ENCODE assay signal across 8 cellular contexts in genomic region chr14:67426983-67427601, GRCh38. TPM values are rescaled to one million over a fixed set of nuclear protein-coding genes. Genes with fewer than 3 reads are reported as not detected.
A peak's percentile ranks its signal among the peaks of the same experiment; 100 is the strongest.
DNase-seq lines count a peak whose midpoint lies in the region; FAIRE-seq and TF ChIP-seq lines count a peak whose summit lies in the region.

No MANE protein-coding gene starts in this region.

- no peaks in the 10 kb centered on the region for H3K79me2 ChIP-seq in SK-N-SH (ENCODE audit: insufficient read depth)

- H3K36me3 Mint-ChIP-seq in activated naive CD4-positive, alpha-beta T cell treated with anti-CD3 and anti-CD28 coated beads, Interleukin-2, amount 10 ng/mL, durations not matched to agents 7 days and 5 days = no peaks in the 10 kb centered on the region
- no peaks in the 10 kb centered on the region for H3K36me3 Mint-ChIP-seq in progenitor cell of endocrine pancreas (ENCODE audit: insufficient read depth)

- in situ Hi-C loops in GM13977 (cut with MboI; ENCODE audit: low pct_unique_long_range_greater_than_20kb, low sequenced_read_pairs, unreplicated experiment) = loop anchor here (10.0 kb wide), 1 partner anchor 138 kb away; no protein-coding TSS in a partner anchor

- TF ChIP-seq RAD21 in SK-N-SH (IDR thresholded peaks at IDR 0.05; ENCODE audit: low read length) = peak; percentile 95

- no peaks in the 10 kb centered on the region for H3F3A ChIP-seq in SK-N-SH (replicated peaks; ENCODE audit: insufficient read depth)

- peak; percentile 42 for DNase-seq in A172 (ENCODE audit: low spot score)
- peak; percentile 85 for DNase-seq in GM13977 (ENCODE audit: low spot score)
- peak; percentile 68 for DNase-seq in MV-4-11 (lab: John Stamatoyannopoulos, UW)
- peak; percentile 85 for DNase-seq in SK-N-SH
- peak; percentile 82 for DNase-seq in activated naive CD4-positive, alpha-beta T cell treated with anti-CD3 and anti-CD28 coated beads, Interleukin-2, amount 10 ng/mL, durations not matched to agents 7 days and 5 days
- peak; percentile 60 to 91 (median 80) for DNase-seq in head of caudate nucleus
- DNase-seq in progenitor cell of endocrine pancreas (ENCODE audit: low spot score, unreplicated experiment) = peak; percentile 69
- peak; percentile 93 for DNase-seq in urothelium cell line (ENCODE audit: low spot score)

- 53% methylated on average over 21 of the region's 29 CpGs for WGBS in SK-N-SH (ENCODE audit: low lambda C conversion rate)

- POLR2A ChIA-PET in SK-N-SH (lab: Yijun Ruan, JAX) = interaction anchor here (1.0 to 1.3 kb wide), 2 partner anchors 144 to 268 kb away, joined by 3 read pairs; partner anchors contain the start of gene RDH11

- no peaks in the 10 kb centered on the region for H3K9me2 ChIP-seq in SK-N-SH

- peak; percentile 85 for FAIRE-seq in urothelium cell line (lab: Jason Lieb, UNC)

- H3K9me3 Mint-ChIP-seq in activated naive CD4-positive, alpha-beta T cell treated with anti-CD3 and anti-CD28 coated beads, Interleukin-2, amount 10 ng/mL, durations not matched to agents 7 days and 5 days = no peaks in the 10 kb centered on the region
- no peaks in the 10 kb centered on the region for H3K9me3 Mint-ChIP-seq in progenitor cell of endocrine pancreas (ENCODE audit: low read depth)

- H3K27ac Mint-ChIP-seq in activated naive CD4-positive, alpha-beta T cell treated with anti-CD3 and anti-CD28 coated beads, Interleukin-2, amount 10 ng/mL, durations not matched to agents 7 days and 5 days = peak overlapping the region; percentile 55
- H3K27ac Mint-ChIP-seq in progenitor cell of endocrine pancreas = peak overlapping the region; percentile 37

- peak; percentile 85 for TF ChIP-seq CTCF in GM13977 (IDR thresholded peaks at IDR 0.05; ENCODE audit: extremely low read depth, insufficient read depth, missing control alignments)
- TF ChIP-seq CTCF in SK-N-SH (IDR thresholded peaks at IDR 0.05) = peak; percentile 83
- peak; percentile 90 for TF ChIP-seq CTCF in progenitor cell of endocrine pancreas (IDR thresholded peaks at IDR 0.05; ENCODE audit: unreplicated experiment)

- H3K27me3 ChIP-seq in SK-N-SH (ENCODE audit: insufficient read depth) = no peaks in the 10 kb centered on the region; the same call in 1 of the 2 replicates

- peak overlapping the region in 1 of 2 experiments; percentile 44; a peak in 1 of 4 replicates for H3K4me3 ChIP-seq in SK-N-SH (ENCODE audit: low read depth in 2 of 2, low read length in 1 of 2)

- CTCF ChIA-PET in SK-N-SH (lab: Yijun Ruan, JAX) = interaction anchor here (0.6 to 15.0 kb wide), 61 partner anchors 9 to 364 kb away, joined by 3 to 319 read pairs (median 6); partner anchors contain the start of genes ARG2, ATP6V1D, EIF2S1 and PIGH
- CTCF ChIA-PET in activated naive CD4-positive, alpha-beta T cell treated with anti-CD3 and anti-CD28 coated beads, Interleukin-2, amount 10 ng/mL, durations not matched to agents 7 days and 5 days (lab: Charles Lee) = interaction anchor here (0.6 to 9.1 kb wide), 41 partner anchors 9 to 277 kb away, joined by 3 to 206 read pairs (median 5); partner anchors contain the start of genes ATP6V1D, EIF2S1, PIGH and PLEK2

- H3K27ac ChIP-seq in SK-N-SH (ENCODE audit: low read depth in 2 of 2, low read length in 1 of 2) = no peak overlapping the region

- H3K4me1 ChIP-seq in SK-N-SH (ENCODE audit: control insufficient read depth in 1 of 2, insufficient read depth in 2 of 2, low read depth in 1 of 2, low read length in 1 of 2) = no peaks in the 10 kb centered on the region

- H3K36me3 ChIP-seq in SK-N-SH (replicated peaks in 1 of 2; ENCODE audit: control insufficient read depth in 1 of 2, insufficient read depth in 2 of 2, low read length in 1 of 2) = no peaks in the 10 kb centered on the region

- TF ChIP-seq EP300 in SK-N-SH (IDR thresholded peaks at IDR 0.05; ENCODE audit: borderline replicate concordance in 1 of 2, low read depth in 1 of 2, low read length in 1 of 2) = no peak

- H3K27me3 Mint-ChIP-seq in activated naive CD4-positive, alpha-beta T cell treated with anti-CD3 and anti-CD28 coated beads, Interleukin-2, amount 10 ng/mL, durations not matched to agents 7 days and 5 days = peaks cover 50% of the 10 kb centered on the region
- H3K27me3 Mint-ChIP-seq in progenitor cell of endocrine pancreas = no peaks in the 10 kb centered on the region

- no peaks in the 10 kb centered on the region for H3K9me3 ChIP-seq in SK-N-SH

- peak overlapping the region; percentile 74 for H2AFZ ChIP-seq in SK-N-SH (ENCODE audit: low read depth)

- H3K4me2 ChIP-seq in SK-N-SH = no peak overlapping the region

- H3K4me1 Mint-ChIP-seq in activated naive CD4-positive, alpha-beta T cell treated with anti-CD3 and anti-CD28 coated beads, Interleukin-2, amount 10 ng/mL, durations not matched to agents 7 days and 5 days = peaks cover 10% of the 10 kb centered on the region
- H3K4me1 Mint-ChIP-seq in progenitor cell of endocrine pancreas (ENCODE audit: low read depth) = peaks cover 12% of the 10 kb centered on the region

- intact Hi-C loops in head of caudate nucleus (cut with DNase I) = loop anchor here (5.0 to 10.0 kb wide), 2 partner anchors 145 to 238 kb away; no protein-coding TSS in a partner anchor

- H3K9ac ChIP-seq in SK-N-SH = no peak overlapping the region

- H3K4me3 Mint-ChIP-seq in activated naive CD4-positive, alpha-beta T cell treated with anti-CD3 and anti-CD28 coated beads, Interleukin-2, amount 10 ng/mL, durations not matched to agents 7 days and 5 days = no peak overlapping the region
- H3K4me3 Mint-ChIP-seq in progenitor cell of endocrine pancreas (ENCODE audit: low read depth) = no peak overlapping the region

- H4K20me1 ChIP-seq in SK-N-SH (ENCODE audit: insufficient read depth) = no peaks in the 10 kb centered on the region

TF ChIP-seq in SK-N-SH, 30 proteins besides CTCF, POLR2A, EP300 and RAD21:
- TF ChIP-seq SMC3 (IDR thresholded peaks at IDR 0.05; ENCODE audit: low read depth, low read length) (peak; percentile 82), NFIC (IDR thresholded peaks at IDR 0.05; ENCODE audit: borderline replicate concordance) (no peak)

RNA-seq across cellular contexts. Expression of gene PLEK2, which starts 15.1 kb away (rescaled TPM):
- 0.69 and 4.1 TPM in 2 replicates for total RNA-seq in A172 (2014; rRNA removed; shearing (Covaris generic))
- 0.11 and 0.56 TPM in 2 replicates for polyA plus RNA-seq in SK-N-SH (2012; rRNA removed)
- 0.15 and 0.16 TPM in 2 replicates for polyA plus RNA-seq in SK-N-SH (2012; cell fraction: cytosol; rRNA removed)
- polyA plus RNA-seq in SK-N-SH (2012; cell fraction: nucleus; rRNA removed) = 0.11 and 0.20 TPM in 2 replicates
- 0.67 and 0.89 TPM in 2 replicates for total RNA-seq in progenitor cell of endocrine pancreas

Comparison
In these comparisons a context has a peak if more than half of its experiments do, and no peak if none do; other contexts are left out.
1. DNase-seq: peak in every context shown above with its lines; median percentile 93 in urothelium cell line; 85 in GM13977; 85 in SK-N-SH; 82 in activated naive CD4-positive, alpha-beta T cell treated with anti-CD3 and anti-CD28 coated beads, Interleukin-2, amount 10 ng/mL, durations not matched to agents 7 days and 5 days; 80 in head of caudate nucleus; 69 in progenitor cell of endocrine pancreas; 68 in MV-4-11; 42 in A172.